14 cellular contexts compared by ENCODE assay signal in the genomic region with DNA sequence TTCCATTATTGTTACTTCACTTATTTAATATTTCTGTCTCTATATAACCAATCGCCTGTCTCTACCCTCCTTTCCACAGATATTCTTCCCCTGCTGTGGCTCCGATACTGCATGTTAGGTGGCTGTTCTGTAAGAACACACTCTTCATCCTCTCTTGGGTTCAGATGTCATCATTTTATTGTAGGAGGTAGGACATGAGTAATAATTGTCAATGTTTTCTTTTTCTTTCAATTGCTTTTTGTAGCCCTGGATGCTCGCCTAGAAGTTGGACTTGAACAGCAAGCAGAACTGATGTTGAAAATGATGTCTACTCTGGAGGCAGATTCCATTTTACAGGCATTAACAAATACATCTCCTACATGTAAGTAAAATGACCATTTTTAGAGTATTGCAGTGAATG.
DNase-seq lines count a peak whose midpoint lies in the region; ATAC-seq, FAIRE-seq and TF ChIP-seq lines count a peak whose summit lies in the region.
"Had no signal": no experiment of that assay in that cellular context is flagged by ENCODE, and none has a peak within 500 bp of the region (broad histone marks: within the 10 kb centered on the region; RNA-seq: fewer than 3 reads in every experiment).

No MANE protein-coding gene starts in this region.

- ATAC-seq in activated CD8-positive, alpha-beta T cell treated with anti-CD3 and anti-CD28 coated beads for 36 hours, result no peak
- ATAC-seq in activated CD8-positive, alpha-beta T cell treated with anti-CD3 and anti-CD28 coated beads, Interleukin-2, amount 10 ng/mL, durations not matched to agents 7 days and 5 days, result no peak

- H3K36me3 Mint-ChIP-seq in activated CD8-positive, alpha-beta T cell treated with anti-CD3 and anti-CD28 coated beads for 36 hours (ENCODE audit: low read depth), result peaks cover 38% of the 10 kb centered on the region
- H3K36me3 Mint-ChIP-seq in activated CD8-positive, alpha-beta T cell treated with anti-CD3 and anti-CD28 coated beads, Interleukin-2, amount 10 ng/mL, durations not matched to agents 7 days and 5 days (ENCODE audit: low read depth), result peaks cover 46% of the 10 kb centered on the region
- H3K36me3 Mint-ChIP-seq in activated T-helper 1 cell treated with anti-CD3 and anti-CD28 coated beads, Interleukin-12 subunit alpha, Interleukin-12 subunit beta, Interleukin-2, Interleukin-4 antibody, amounts not matched to agents 30 ng/mL and 10 ng/mL and 1 ng/mL, durations not matched to agents 14 hours and 24 hours and 36 hours (ENCODE audit: low read depth), result peaks cover 33% of the 10 kb centered on the region

- H3K27ac Mint-ChIP-seq in activated CD8-positive, alpha-beta T cell treated with anti-CD3 and anti-CD28 coated beads for 36 hours, result peak overlapping the region; percentile 26
- H3K27ac Mint-ChIP-seq in activated CD8-positive, alpha-beta T cell treated with anti-CD3 and anti-CD28 coated beads, Interleukin-2, amount 10 ng/mL, durations not matched to agents 7 days and 5 days, result no peak overlapping the region
- peak overlapping the region; percentile 25 for H3K27ac Mint-ChIP-seq in activated T-helper 1 cell treated with anti-CD3 and anti-CD28 coated beads, Interleukin-12 subunit alpha, Interleukin-12 subunit beta, Interleukin-2, Interleukin-4 antibody, amounts not matched to agents 30 ng/mL and 10 ng/mL and 1 ng/mL, durations not matched to agents 14 hours and 24 hours and 36 hours
- H3K27ac Mint-ChIP-seq: activated naive CD8-positive, alpha-beta T cell treated with anti-CD3 and anti-CD28 coated beads, Interleukin-2, amount 10 ng/mL, durations not matched to agents 7 days and 5 days had no signal

- no peaks in the 10 kb centered on the region for H3K27me3 ChIP-seq in tibial artery

- TF ChIP-seq CTCF in activated CD8-positive, alpha-beta T cell treated with anti-CD3 and anti-CD28 coated beads for 36 hours (IDR thresholded peaks at IDR 0.05), result no peak
- TF ChIP-seq CTCF in fibroblast of the aortic adventitia (IDR thresholded peaks at IDR 0.05; ENCODE audit: insufficient read depth, low read length) (no peak), tibial artery (IDR thresholded peaks at IDR 0.05) (no peak)

- intact Hi-C loops in activated CD8-positive, alpha-beta T cell treated with anti-CD3 and anti-CD28 coated beads for 36 hours (cut with micrococcal nuclease), result no loop called here
- intact Hi-C loops in activated T-helper 1 cell treated with anti-CD3 and anti-CD28 coated beads, Interleukin-12 subunit alpha, Interleukin-12 subunit beta, Interleukin-2, Interleukin-4 antibody, amounts not matched to agents 30 ng/mL and 10 ng/mL and 1 ng/mL, durations not matched to agents 14 hours and 24 hours and 36 hours (cut with micrococcal nuclease), result no loop called here
- intact Hi-C loops in tibial artery (cut with DNase I; ENCODE audit: low total_unique reads), result no loop called here

- CTCF ChIA-PET in activated CD8-positive, alpha-beta T cell treated with anti-CD3 and anti-CD28 coated beads for 36 hours (lab: Charles Lee), result no interaction called here
- CTCF ChIA-PET in activated CD8-positive, alpha-beta T cell treated with anti-CD3 and anti-CD28 coated beads, Interleukin-2, amount 10 ng/mL, durations not matched to agents 7 days and 5 days (lab: Charles Lee), result no interaction called here

- no peaks in the 10 kb centered on the region for H3K4me1 ChIP-seq in tibial artery

- no peaks in the 10 kb centered on the region for H3K27me3 Mint-ChIP-seq in activated CD8-positive, alpha-beta T cell treated with anti-CD3 and anti-CD28 coated beads for 36 hours
- no peaks in the 10 kb centered on the region for H3K27me3 Mint-ChIP-seq in activated CD8-positive, alpha-beta T cell treated with anti-CD3 and anti-CD28 coated beads, Interleukin-2, amount 10 ng/mL, durations not matched to agents 7 days and 5 days (ENCODE audit: low read depth)
- no peaks in the 10 kb centered on the region for H3K27me3 Mint-ChIP-seq in activated T-helper 1 cell treated with anti-CD3 and anti-CD28 coated beads, Interleukin-12 subunit alpha, Interleukin-12 subunit beta, Interleukin-2, Interleukin-4 antibody, amounts not matched to agents 30 ng/mL and 10 ng/mL and 1 ng/mL, durations not matched to agents 14 hours and 24 hours and 36 hours (ENCODE audit: insufficient read depth)
- H3K27me3 Mint-ChIP-seq: activated naive CD8-positive, alpha-beta T cell treated with anti-CD3 and anti-CD28 coated beads, Interleukin-2, amount 10 ng/mL, durations not matched to agents 7 days and 5 days had no signal

- no peak overlapping the region for H3K4me3 ChIP-seq in fibroblast of the aortic adventitia (ENCODE audit: low read depth, low read length)
- no peak overlapping the region for H3K4me3 ChIP-seq in tibial artery
- H3K4me3 ChIP-seq: coronary artery had no signal

- no peak for FAIRE-seq in RCC 7860 (lab: Jason Lieb, UNC)
- FAIRE-seq: D721Med, kidney had no signal

- peaks cover 42 to 81% (median 63%) of the 10 kb centered on the region in 3 donors for H3K36me3 ChIP-seq in tibial artery

- no peak for DNase-seq in activated CD8-positive, alpha-beta T cell treated with anti-CD3 and anti-CD28 coated beads for 36 hours
- DNase-seq in activated CD8-positive, alpha-beta T cell treated with anti-CD3 and anti-CD28 coated beads, Interleukin-2, amount 10 ng/mL, durations not matched to agents 7 days and 5 days, result no peak
- no peak for DNase-seq in activated T-helper 1 cell treated with anti-CD3 and anti-CD28 coated beads, Interleukin-12 subunit alpha, Interleukin-12 subunit beta, Interleukin-2, Interleukin-4 antibody, amounts not matched to agents 30 ng/mL and 10 ng/mL and 1 ng/mL, durations not matched to agents 14 hours and 24 hours and 36 hours (ENCODE audit: low spot score)
- peak; percentile 52 for DNase-seq in fibroblast of the aortic adventitia (ENCODE audit: low read depth)
- DNase-seq in smooth muscle cell of the brain vasculature (ENCODE audit: low read depth, low spot score), result peak; percentile 12
- no peak for DNase-seq in tibial artery
- DNase-seq in SHP77 (lab: John Stamatoyannopoulos, UW), result no peak
- DNase-seq in RCC 7860 (ENCODE audit: low spot score), result no peak
- DNase-seq: activated naive CD8-positive, alpha-beta T cell treated with anti-CD3 and anti-CD28 coated beads, Interleukin-2, amount 10 ng/mL, durations not matched to agents 7 days and 5 days; kidney; NCI-H2029 treated with DMSO at 0.1 percent for 48 hours; SHP77 treated with DMSO at 0.1 percent for 48 hours had no signal

- H3K4me3 Mint-ChIP-seq in activated CD8-positive, alpha-beta T cell treated with anti-CD3 and anti-CD28 coated beads for 36 hours, result no peak overlapping the region
- H3K4me3 Mint-ChIP-seq in activated CD8-positive, alpha-beta T cell treated with anti-CD3 and anti-CD28 coated beads, Interleukin-2, amount 10 ng/mL, durations not matched to agents 7 days and 5 days, result no peak overlapping the region
- no peak overlapping the region for H3K4me3 Mint-ChIP-seq in activated T-helper 1 cell treated with anti-CD3 and anti-CD28 coated beads, Interleukin-12 subunit alpha, Interleukin-12 subunit beta, Interleukin-2, Interleukin-4 antibody, amounts not matched to agents 30 ng/mL and 10 ng/mL and 1 ng/mL, durations not matched to agents 14 hours and 24 hours and 36 hours
- H3K4me3 Mint-ChIP-seq: activated naive CD8-positive, alpha-beta T cell treated with anti-CD3 and anti-CD28 coated beads, Interleukin-2, amount 10 ng/mL, durations not matched to agents 7 days and 5 days had no signal

- H3K9me3 Mint-ChIP-seq in activated CD8-positive, alpha-beta T cell treated with anti-CD3 and anti-CD28 coated beads for 36 hours, result no peaks in the 10 kb centered on the region
- H3K9me3 Mint-ChIP-seq in activated CD8-positive, alpha-beta T cell treated with anti-CD3 and anti-CD28 coated beads, Interleukin-2, amount 10 ng/mL, durations not matched to agents 7 days and 5 days (ENCODE audit: insufficient read depth), result no peaks in the 10 kb centered on the region
- no peaks in the 10 kb centered on the region for H3K9me3 Mint-ChIP-seq in activated T-helper 1 cell treated with anti-CD3 and anti-CD28 coated beads, Interleukin-12 subunit alpha, Interleukin-12 subunit beta, Interleukin-2, Interleukin-4 antibody, amounts not matched to agents 30 ng/mL and 10 ng/mL and 1 ng/mL, durations not matched to agents 14 hours and 24 hours and 36 hours
- H3K9me3 Mint-ChIP-seq: activated naive CD8-positive, alpha-beta T cell treated with anti-CD3 and anti-CD28 coated beads, Interleukin-2, amount 10 ng/mL, durations not matched to agents 7 days and 5 days had no signal

- no peak overlapping the region for H3K27ac ChIP-seq in tibial artery
- H3K27ac ChIP-seq: coronary artery had no signal

- POLR2A ChIA-PET in activated CD8-positive, alpha-beta T cell treated with anti-CD3 and anti-CD28 coated beads for 36 hours (lab: Charles Lee), result no interaction called here
- POLR2A ChIA-PET in activated CD8-positive, alpha-beta T cell treated with anti-CD3 and anti-CD28 coated beads, Interleukin-2, amount 10 ng/mL, durations not matched to agents 7 days and 5 days (lab: Charles Lee), result no interaction called here

- H3K4me1 Mint-ChIP-seq in activated CD8-positive, alpha-beta T cell treated with anti-CD3 and anti-CD28 coated beads for 36 hours (ENCODE audit: low read depth), result peaks cover 8% of the 10 kb centered on the region
- no peaks in the 10 kb centered on the region for H3K4me1 Mint-ChIP-seq in activated CD8-positive, alpha-beta T cell treated with anti-CD3 and anti-CD28 coated beads, Interleukin-2, amount 10 ng/mL, durations not matched to agents 7 days and 5 days (ENCODE audit: low read depth)
- H3K4me1 Mint-ChIP-seq in activated T-helper 1 cell treated with anti-CD3 and anti-CD28 coated beads, Interleukin-12 subunit alpha, Interleukin-12 subunit beta, Interleukin-2, Interleukin-4 antibody, amounts not matched to agents 30 ng/mL and 10 ng/mL and 1 ng/mL, durations not matched to agents 14 hours and 24 hours and 36 hours (ENCODE audit: low read depth), result peaks cover 17% of the 10 kb centered on the region

- H3K9me3 ChIP-seq in tibial artery, result no peaks in the 10 kb centered on the region

Comparison
In these comparisons a context has a peak if more than half of its experiments do, and no peak if none do; other contexts are left out.
1. DNase-seq: peak in fibroblast of the aortic adventitia (single experiment) and smooth muscle cell of the brain vasculature (single experiment); none in activated CD8-positive, alpha-beta T cell treated with anti-CD3 and anti-CD28 coated beads for 36 hours (single experiment), activated CD8-positive, alpha-beta T cell treated with anti-CD3 and anti-CD28 coated beads, Interleukin-2, amount 10 ng/mL, durations not matched to agents 7 days and 5 days (single experiment), activated T-helper 1 cell treated with anti-CD3 and anti-CD28 coated beads, Interleukin-12 subunit alpha, Interleukin-12 subunit beta, Interleukin-2, Interleukin-4 antibody, amounts not matched to agents 30 ng/mL and 10 ng/mL and 1 ng/mL, durations not matched to agents 14 hours and 24 hours and 36 hours (single experiment), tibial artery (0 of 2), SHP77 (0 of 2) and RCC 7860 (single experiment).